28 cellular contexts compared by ENCODE assay signal in the genomic region with DNA sequence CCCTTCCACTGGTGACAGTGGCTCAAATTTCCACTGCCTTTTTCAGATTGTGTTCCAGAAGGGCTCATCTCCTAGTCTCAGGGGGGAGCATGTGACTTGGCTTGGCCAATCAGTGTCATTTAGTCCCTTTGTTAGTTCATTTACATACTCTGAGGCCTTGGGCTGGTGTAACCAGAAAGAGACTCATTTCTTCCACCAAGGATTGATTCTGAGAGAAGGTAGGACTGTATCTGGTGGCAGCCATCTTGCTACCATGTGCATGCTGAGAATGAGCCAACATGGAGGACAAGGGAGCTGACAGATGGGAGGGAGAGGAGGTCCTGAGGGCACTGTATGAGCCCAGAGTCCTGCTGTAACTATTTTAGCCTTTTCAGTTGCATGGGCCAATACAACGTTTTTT.
"Had no signal": no experiment of that assay in that cellular context is flagged by ENCODE, and none has a peak within 500 bp of the region (broad histone marks: within the 10 kb centered on the region; RNA-seq: fewer than 3 reads in every experiment).

No MANE protein-coding gene starts in this region.

- H3K4me1 Mint-ChIP-seq: activated CD4-positive, alpha-beta memory T cell treated with anti-CD3 and anti-CD28 coated beads, Interleukin-2, amount 10 ng/mL, durations not matched to agents 7 days and 5 days; activated CD4-positive, alpha-beta T cell treated with anti-CD3 and anti-CD28 coated beads, Interleukin-2, amount 10 ng/mL, durations not matched to agents 24 days and 14 days; activated T-helper 17 cell treated with anti-CD3 and anti-CD28 coated beads, Interleukin-2, amount 50 U/mL, for 72 hours; central memory CD8-positive, alpha-beta T cell had no signal

- ATAC-seq: activated CD4-positive, CD25-positive, alpha-beta regulatory T cell treated with anti-CD3 and anti-CD28 coated beads, Interleukin-2, amount 50 U/mL, for 24 hours; activated naive CD4-positive, alpha-beta T cell treated with anti-CD3 and anti-CD28 coated beads, Interleukin-2, amount 50 U/mL, for 72 hours; activated T-cell treated with anti-CD3 and anti-CD28 coated beads, Interleukin-2, amount 50 U/mL, for 4 hours; activated T-helper 17 cell treated with anti-CD3 and anti-CD28 coated beads, Interleukin-2, amount 50 U/mL, for 72 hours; mucosa of descending colon; natural killer cell treated with Interleukin-12 subunit alpha and Interleukin-12 subunit beta and Interleukin-15 and Interleukin-18, amount 100 ng/mL, for 72 hours; right lobe of liver had no signal

- H3K27ac Mint-ChIP-seq: activated CD4-positive, alpha-beta memory T cell treated with anti-CD3 and anti-CD28 coated beads, Interleukin-2, amount 10 ng/mL, durations not matched to agents 7 days and 5 days; activated CD4-positive, alpha-beta T cell treated with anti-CD3 and anti-CD28 coated beads, Interleukin-2, amount 10 ng/mL, durations not matched to agents 24 days and 14 days; activated naive CD4-positive, alpha-beta T cell treated with anti-CD3 and anti-CD28 coated beads, Interleukin-2, amount 50 U/mL, for 72 hours; activated T-helper 17 cell treated with anti-CD3 and anti-CD28 coated beads, Interleukin-2, amount 50 U/mL, for 72 hours; natural killer cell treated with Interleukin-12 subunit alpha and Interleukin-12 subunit beta and Interleukin-15 and Interleukin-18, amount 100 ng/mL, for 72 hours had no signal

- H3K27me3 Mint-ChIP-seq: activated CD4-positive, alpha-beta memory T cell treated with anti-CD3 and anti-CD28 coated beads, Interleukin-2, amount 10 ng/mL, durations not matched to agents 7 days and 5 days; activated CD4-positive, alpha-beta T cell treated with anti-CD3 and anti-CD28 coated beads, Interleukin-2, amount 10 ng/mL, durations not matched to agents 24 days and 14 days; activated T-helper 17 cell treated with anti-CD3 and anti-CD28 coated beads, Interleukin-2, amount 50 U/mL, for 72 hours; central memory CD8-positive, alpha-beta T cell; natural killer cell treated with Interleukin-12 subunit alpha and Interleukin-12 subunit beta and Interleukin-15 and Interleukin-18, amount 100 ng/mL, for 72 hours had no signal

- H3K36me3 Mint-ChIP-seq: activated naive CD4-positive, alpha-beta T cell treated with anti-CD3 and anti-CD28 coated beads, Interleukin-2, amount 50 U/mL, for 72 hours; natural killer cell treated with Interleukin-12 subunit alpha and Interleukin-12 subunit beta and Interleukin-15 and Interleukin-18, amount 100 ng/mL, for 72 hours had no signal

- FAIRE-seq: bronchial epithelial cell, endometrium, islet of Langerhans had no signal

- H3K36me3 ChIP-seq: colonic mucosa, esophagus squamous epithelium, left ventricle myocardium inferior, neutrophil, right lobe of liver, tibial nerve, WERI-Rb-1 had no signal

- DNase-seq: activated CD4-positive, alpha-beta memory T cell treated with anti-CD3 and anti-CD28 coated beads, Interleukin-2, amount 10 ng/mL, durations not matched to agents 7 days and 5 days; activated CD4-positive, alpha-beta T cell treated with anti-CD3 and anti-CD28 coated beads, Interleukin-2, amount 10 ng/mL, durations not matched to agents 24 days and 14 days; activated gamma-delta T cell treated with Interleukin-2 at 50 U/mL for 16 hours; activated T-cell treated with anti-CD3 and anti-CD28 coated beads, Interleukin-2, amount 50 U/mL, for 4 hours; anterior cingulate cortex; colonic mucosa; effector CD8-positive, alpha-beta T cell; esophagus squamous epithelium; foreskin melanocyte; left ventricle myocardium inferior; mesendoderm; mucosa of descending colon; right lobe of liver; stimulated activated CD4-positive, alpha-beta T cell treated with anti-CD3 and anti-CD28 coated beads, Interleukin-2, amount 100 ng/mL, for 48 hours; stimulated activated naive CD4-positive, alpha-beta T cell treated with Interleukin-2 at 50 U/mL for 16 hours; WERI-Rb-1 had no signal

- H3K4me3 Mint-ChIP-seq: activated CD4-positive, alpha-beta memory T cell treated with anti-CD3 and anti-CD28 coated beads, Interleukin-2, amount 10 ng/mL, durations not matched to agents 7 days and 5 days; activated CD4-positive, alpha-beta T cell treated with anti-CD3 and anti-CD28 coated beads, Interleukin-2, amount 10 ng/mL, durations not matched to agents 24 days and 14 days; activated T-cell treated with anti-CD3 and anti-CD28 coated beads, Interleukin-2, amount 50 U/mL, for 4 hours; activated T-helper 17 cell treated with anti-CD3 and anti-CD28 coated beads, Interleukin-2, amount 50 U/mL, for 72 hours; central memory CD8-positive, alpha-beta T cell; natural killer cell treated with Interleukin-12 subunit alpha and Interleukin-12 subunit beta and Interleukin-15 and Interleukin-18, amount 100 ng/mL, for 72 hours had no signal

- H3K4me3 ChIP-seq: colonic mucosa, esophagus squamous epithelium, left ventricle myocardium inferior, lung, mucosa of descending colon, right lobe of liver, tibial nerve had no signal

- H3K27ac ChIP-seq: colonic mucosa, epithelial cell of prostate, esophagus squamous epithelium, left ventricle myocardium inferior, neutrophil, right lobe of liver, tibial nerve, WERI-Rb-1 had no signal

- H3K4me1 ChIP-seq: colonic mucosa, esophagus squamous epithelium, left ventricle myocardium inferior, right lobe of liver, tibial nerve had no signal

- H3K9me3 Mint-ChIP-seq: activated CD4-positive, alpha-beta memory T cell treated with anti-CD3 and anti-CD28 coated beads, Interleukin-2, amount 10 ng/mL, durations not matched to agents 7 days and 5 days; activated CD4-positive, alpha-beta T cell treated with anti-CD3 and anti-CD28 coated beads, Interleukin-2, amount 10 ng/mL, durations not matched to agents 24 days and 14 days; activated naive CD4-positive, alpha-beta T cell treated with anti-CD3 and anti-CD28 coated beads, Interleukin-2, amount 50 U/mL, for 72 hours; activated T-cell treated with anti-CD3 and anti-CD28 coated beads, Interleukin-2, amount 50 U/mL, for 4 hours; activated T-helper 17 cell treated with anti-CD3 and anti-CD28 coated beads, Interleukin-2, amount 50 U/mL, for 72 hours; natural killer cell treated with Interleukin-12 subunit alpha and Interleukin-12 subunit beta and Interleukin-15 and Interleukin-18, amount 100 ng/mL, for 72 hours had no signal

- H3K27me3 ChIP-seq: colonic mucosa, esophagus squamous epithelium, neutrophil, right lobe of liver, tibial nerve had no signal

- H3K9me3 ChIP-seq: colonic mucosa, esophagus squamous epithelium, left ventricle myocardium inferior, mucosa of descending colon, neutrophil, right lobe of liver, tibial nerve had no signal
